8 cellular contexts compared by ENCODE assay signal in the genomic region with DNA sequence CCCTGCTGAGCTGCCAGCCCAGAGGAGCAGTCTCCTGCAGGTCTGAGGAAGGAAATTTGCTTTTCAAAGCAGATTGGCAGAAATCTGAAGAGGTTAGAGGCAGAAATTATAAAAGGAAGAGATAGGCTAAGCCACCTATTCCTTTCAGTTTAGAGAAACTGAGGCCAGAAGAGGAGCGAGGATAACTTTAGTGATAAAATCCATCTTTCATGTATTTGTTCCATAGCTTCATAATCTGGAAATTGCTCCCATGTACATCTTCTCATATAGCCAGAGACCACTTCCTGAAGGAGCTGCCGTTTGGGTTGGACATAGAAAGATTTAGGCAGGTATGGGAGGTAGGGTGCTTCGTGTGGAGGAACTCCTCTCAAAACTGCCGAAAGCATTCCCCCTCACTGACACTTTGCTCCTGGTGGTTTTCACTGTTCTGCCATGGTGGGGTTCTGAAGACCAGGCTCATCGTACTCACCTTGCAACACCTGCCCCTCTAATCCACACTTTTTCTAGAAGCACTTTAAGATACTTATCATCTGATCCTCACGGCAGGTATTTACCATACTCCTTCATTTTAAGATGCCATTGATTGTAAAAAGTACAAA. TPM values are rescaled to one million over a fixed set of nuclear protein-coding genes. Genes with fewer than 3 reads are reported as not detected.
DNase-seq lines count a peak whose midpoint lies in the region; ATAC-seq and TF ChIP-seq lines count a peak whose summit lies in the region.

No MANE protein-coding gene starts in this region.

- no peaks in the 10 kb centered on the region for H3K9me2 ChIP-seq in Karpas-422 (replicated peaks; ENCODE audit: insufficient read depth, low read length)

- H3K4me2 ChIP-seq in Karpas-422 (ENCODE audit: low read depth, low read length, poor library complexity, severe bottlenecking), result peak overlapping the region; percentile 94

- H3K27me3 Mint-ChIP-seq in nephron (ENCODE audit: low read depth), result no peaks in the 10 kb centered on the region

- peak overlapping the region; percentile 65 for H3K4me3 ChIP-seq in Karpas-422 (ENCODE audit: low read length)
- peak overlapping the region; percentile 20 for H3K4me3 ChIP-seq in choroid plexus epithelial cell (ENCODE audit: low read depth, low read length)

- no peak for ATAC-seq in HG02763 (IDR thresholded peaks at IDR 0.05; ENCODE audit: unreplicated experiment)
- no peak for ATAC-seq in HG03521 (IDR thresholded peaks at IDR 0.05; ENCODE audit: unreplicated experiment)

- intact Hi-C loops in posterior cingulate gyrus (cut with DNase I), result loop anchor here (2.0 to 5.0 kb wide), 3 partner anchors 79 to 173 kb away; a partner anchor contains a TSS

- H3K36me3 ChIP-seq in Karpas-422 (ENCODE audit: insufficient read depth, low read length), result peaks cover 4% of the 10 kb centered on the region; the same call in 1 of the 2 replicates

- H3K4me3 Mint-ChIP-seq in nephron, result peak overlapping the region; percentile 74 to 99 (median 98)

- peaks cover 26% of the 10 kb centered on the region for H3K4me1 Mint-ChIP-seq in nephron

- H3K4me1 ChIP-seq in Karpas-422 (ENCODE audit: low read length), result peaks cover 61% of the 10 kb centered on the region

- peak overlapping the region; percentile 35 for H2AFZ ChIP-seq in Karpas-422 (ENCODE audit: low read length)

- H3K9ac ChIP-seq in Karpas-422 (ENCODE audit: low read length), result peak overlapping the region; percentile 70

- H3K27me3 ChIP-seq in Karpas-422 (ENCODE audit: low read length), result no peaks in the 10 kb centered on the region

- H4K20me1 ChIP-seq in Karpas-422 (ENCODE audit: insufficient read depth, low read depth, low read length), result peaks cover 14% of the 10 kb centered on the region; the same call in 1 of the 2 replicates

- H3K27ac Mint-ChIP-seq in nephron, result peak overlapping the region; percentile 65 to 80 (median 74)

- TF ChIP-seq CTCF in C4-2B (conservative IDR thresholded peaks at IDR 0.05), result no peak
- TF ChIP-seq CTCF in choroid plexus epithelial cell (conservative IDR thresholded peaks at IDR 0.05; ENCODE audit: low read depth, low read length), result no peak
- no peak for TF ChIP-seq CTCF in nephron (IDR thresholded peaks at IDR 0.05; ENCODE audit: unreplicated experiment in 3 of 3)

- H3K79me2 ChIP-seq in Karpas-422 (ENCODE audit: low read length), result peaks cover 42% of the 10 kb centered on the region

- H3K27ac ChIP-seq in C4-2B (peak overlapping the region; percentile 96), Karpas-422 (ENCODE audit: low read length) (peak overlapping the region; percentile 71)

- no peaks in the 10 kb centered on the region for H3K9me3 ChIP-seq in Karpas-422 (ENCODE audit: low read length)

- H3K9me3 Mint-ChIP-seq in nephron, result no peaks in the 10 kb centered on the region

- no peak for DNase-seq in Karpas-422
- no peak for DNase-seq in choroid plexus epithelial cell (ENCODE audit: low read depth)
- DNase-seq in posterior cingulate gyrus, result no peak
- no peak for DNase-seq in HUDEP-2 (lab: John Stamatoyannopoulos, UW; ENCODE audit: unreplicated experiment in 76 of 76)

- H3K36me3 Mint-ChIP-seq in nephron (ENCODE audit: low read depth), result no peaks in the 10 kb centered on the region

RNA-seq across cellular contexts. Expression of a gene that starts 0.7 kb away (rescaled TPM):
- total RNA-seq in Karpas-422 (2014; rRNA removed; shearing (Covaris generic); ENCODE audit: low replicate concordance), result 188 and 260 TPM in 2 replicates
